In the genomic region with DNA sequence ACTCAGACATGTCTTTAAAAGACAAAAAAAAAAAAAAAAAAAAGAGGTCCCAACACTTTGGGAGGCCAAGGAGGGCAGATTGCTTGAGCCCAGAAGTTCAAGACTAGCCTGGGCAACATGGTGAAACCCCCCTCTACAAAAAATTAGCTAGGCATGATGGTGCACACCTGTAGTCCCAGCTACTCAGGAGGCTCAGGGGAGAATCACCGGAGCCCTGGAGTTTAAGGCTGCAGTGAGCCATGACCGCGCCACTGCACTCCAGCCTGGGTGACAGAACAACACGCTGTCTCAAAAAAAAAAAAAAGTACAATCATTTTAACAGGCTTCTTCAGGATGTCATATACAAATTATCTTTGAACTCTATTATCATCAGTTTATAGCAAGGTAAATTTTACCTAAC, we compare ENCODE assay signal across 12 cellular contexts. TPM values are rescaled to one million over a fixed set of nuclear protein-coding genes. Genes with fewer than 3 reads are reported as not detected.
DNase-seq lines count a peak whose midpoint lies in the region; ATAC-seq and TF ChIP-seq lines count a peak whose summit lies in the region.
"Had no signal": no experiment of that assay in that cellular context is flagged by ENCODE, and none has a peak within 500 bp of the region (broad histone marks: within the 10 kb centered on the region; RNA-seq: fewer than 3 reads in every experiment).

No MANE protein-coding gene starts in this region.

- no peaks in the 10 kb centered on the region for H3K27me3 Mint-ChIP-seq in activated CD4-positive, alpha-beta T cell treated with anti-CD3 and anti-CD28 coated beads, Interleukin-2, amount 10 ng/mL, durations not matched to agents 24 days and 14 days

- no peaks in the 10 kb centered on the region for H3K9me3 ChIP-seq in spleen

- H3K4me3 ChIP-seq in spleen: no peak overlapping the region

- intact Hi-C loops in spleen (cut with DNase I; ENCODE audit: low total_unique reads): loop anchor here (10.0 kb wide), 1 partner anchor 114 kb away; no protein-coding TSS in a partner anchor
- intact Hi-C loops in activated CD4-positive, alpha-beta T cell treated with anti-CD3 and anti-CD28 coated beads, Interleukin-2, amount 10 ng/mL, durations not matched to agents 24 days and 14 days (cut with micrococcal nuclease): no loop called here

- DNase-seq in spleen: peak; percentile 79
- no peak for DNase-seq in activated CD4-positive, alpha-beta T cell treated with anti-CD3 and anti-CD28 coated beads, Interleukin-2, amount 10 ng/mL, durations not matched to agents 24 days and 14 days
- DNase-seq: activated T-cell treated with anti-CD3 and anti-CD28 coated beads, Interleukin-2, amount 50 U/mL, for 72 hours; COR-L47; NCI-H1417; nephron progenitor cell had no signal

- peaks cover 6 to 30% (median 22%) of the 10 kb centered on the region in 6 donors for H3K4me1 ChIP-seq in spleen

- H3K36me3 ChIP-seq in spleen: peaks cover 0 to 10% (median 0%) of the 10 kb centered on the region in 6 donors

- H3K4me3 Mint-ChIP-seq in activated CD4-positive, alpha-beta T cell treated with anti-CD3 and anti-CD28 coated beads, Interleukin-2, amount 10 ng/mL, durations not matched to agents 24 days and 14 days: no peak overlapping the region
- H3K4me3 Mint-ChIP-seq: activated T-cell treated with anti-CD3 and anti-CD28 coated beads, Interleukin-2, amount 50 U/mL, for 72 hours; nephron progenitor cell had no signal

- WGBS in spleen, 5 donors: 66 to 92% (median 89%) methylated on average over 4 of the region's 4 CpGs

- peaks cover 48% of the 10 kb centered on the region for H3K36me3 Mint-ChIP-seq in activated CD4-positive, alpha-beta T cell treated with anti-CD3 and anti-CD28 coated beads, Interleukin-2, amount 10 ng/mL, durations not matched to agents 24 days and 14 days (ENCODE audit: low read depth)

- no peak for TF ChIP-seq POLR2A in spleen (IDR thresholded peaks at IDR 0.05)

- ATAC-seq in GM19023 (IDR thresholded peaks at IDR 0.05; ENCODE audit: unreplicated experiment) (peak; percentile 80), GM21825 (IDR thresholded peaks at IDR 0.05; ENCODE audit: unreplicated experiment) (peak; percentile 81), HG03432 (IDR thresholded peaks at IDR 0.05; ENCODE audit: unreplicated experiment) (peak; percentile 86), GM18873 (IDR thresholded peaks at IDR 0.05; ENCODE audit: low FRiP score, unreplicated experiment) (no peak), HG03039 (IDR thresholded peaks at IDR 0.05; ENCODE audit: unreplicated experiment) (no peak)
- ATAC-seq: activated T-cell treated with anti-CD3 and anti-CD28 coated beads, Interleukin-2, amount 50 U/mL, for 72 hours; SK-N-SH treated with all-trans-retinoic acid at 6 μM for 48 hours had no signal

- H3K9me3 Mint-ChIP-seq in activated CD4-positive, alpha-beta T cell treated with anti-CD3 and anti-CD28 coated beads, Interleukin-2, amount 10 ng/mL, durations not matched to agents 24 days and 14 days: no peaks in the 10 kb centered on the region

- H3K4me1 Mint-ChIP-seq in activated CD4-positive, alpha-beta T cell treated with anti-CD3 and anti-CD28 coated beads, Interleukin-2, amount 10 ng/mL, durations not matched to agents 24 days and 14 days: peaks cover 25% of the 10 kb centered on the region
- H3K4me1 Mint-ChIP-seq: nephron progenitor cell had no signal

- H3K27ac ChIP-seq in spleen: peak overlapping the region in 1 of 8 donors; percentile 12

- H3K27me3 ChIP-seq in spleen (replicated peaks in 1 of 7): no peaks in the 10 kb centered on the region

- no peak overlapping the region for H3K27ac Mint-ChIP-seq in activated CD4-positive, alpha-beta T cell treated with anti-CD3 and anti-CD28 coated beads, Interleukin-2, amount 10 ng/mL, durations not matched to agents 24 days and 14 days
- H3K27ac Mint-ChIP-seq: activated T-cell treated with anti-CD3 and anti-CD28 coated beads, Interleukin-2, amount 50 U/mL, for 72 hours; nephron progenitor cell had no signal

- no peak for TF ChIP-seq CTCF in spleen (IDR thresholded peaks at IDR 0.05 in 8 of 11, conservative IDR thresholded peaks at IDR 0.05 in 3 of 11)

RNA-seq across cellular contexts. Expression of a gene that starts 22.0 kb away (rescaled TPM):
- total RNA-seq in spleen: 10 to 100 TPM in 1 of 7 donors, 1 to 10 TPM in 6; 7.7 to 10.3 (median 8.9) TPM
- polyA plus RNA-seq in spleen: 1 to 10 TPM; 7.2 to 7.6 (median 7.3) TPM
- total RNA-seq in activated CD4-positive, alpha-beta T cell treated with anti-CD3 and anti-CD28 coated beads, Interleukin-2, amount 10 ng/mL, durations not matched to agents 24 days and 14 days: 32.0 and 32.7 TPM in 2 replicates

Comparison
In these comparisons a context has a peak if more than half of its experiments do, and no peak if none do; other contexts are left out.
1. ATAC-seq: peak in GM19023 (single experiment), GM21825 (single experiment) and HG03432 (single experiment); none in GM18873 (single experiment) and HG03039 (single experiment).